ENCODE assay signal across 27 cellular contexts in genomic region chr3:38085943-38086324, GRCh38. TPM values are rescaled to one million over a fixed set of nuclear protein-coding genes. Genes with fewer than 3 reads are reported as not detected.
DNase-seq lines count a peak whose midpoint lies in the region; ATAC-seq and TF ChIP-seq lines count a peak whose summit lies in the region.
"Had no signal": no experiment of that assay in that cellular context is flagged by ENCODE, and none has a peak within 500 bp of the region (broad histone marks: within the 10 kb centered on the region; RNA-seq: fewer than 3 reads in every experiment).

No MANE protein-coding gene starts in this region.

- no peaks in the 10 kb centered on the region for H3K79me2 ChIP-seq in HCT116 (ENCODE audit: insufficient read depth, low read length)
- H3K79me2 ChIP-seq in smooth muscle cell (ENCODE audit: low read depth): no peaks in the 10 kb centered on the region
- H3K79me2 ChIP-seq: hepatocyte had no signal

- H3K9me3 ChIP-seq in HCT116 (ENCODE audit: control insufficient read depth in 1 of 2, insufficient read depth in 1 of 2, low read depth in 1 of 2, low read length in 2 of 2) (peaks cover 0 to 6% of the 10 kb centered on the region in 2 experiments; a peak in 1 of 4 replicates), T-helper 17 cell (ENCODE audit: control insufficient read depth, low read length, poor library complexity, severe bottlenecking) (peaks cover 6% of the 10 kb centered on the region), mucosa of descending colon (peaks cover 2% of the 10 kb centered on the region), smooth muscle cell (replicated peaks; ENCODE audit: low read depth) (no peaks in the 10 kb centered on the region)
- H3K9me3 ChIP-seq: gastrocnemius medialis, SJSA1, testis had no signal

- RAD21 ChIA-PET in HCT116 (lab: Charles Lee; ENCODE audit: low non-redundant PET in 1 of 2, low total read pairs in 2 of 2, uncharacterized antibody in 2 of 2, unreplicated experiment in 2 of 2): no interaction called here

- H4K20me1 ChIP-seq in HCT116 (ENCODE audit: insufficient read depth) (no peaks in the 10 kb centered on the region), smooth muscle cell (ENCODE audit: low read depth) (no peaks in the 10 kb centered on the region)

- DNase-seq in HCT116 (ENCODE audit: low read depth, low spot score) (no peak), T-helper 17 cell (no peak), mucosa of descending colon (no peak), GM20000 (ENCODE audit: low spot score) (no peak), smooth muscle cell (lab: John Stamatoyannopoulos, UW; ENCODE audit: unreplicated experiment) (no peak), DMS 273 treated with DMSO at 0.1 percent for 48 hours (lab: John Stamatoyannopoulos, UW) (no peak)
- no peak for DNase-seq in stimulated activated effector memory CD8-positive, alpha-beta T cell treated with anti-CD3 and anti-CD28 coated beads, Interleukin-12 subunit alpha, Interleukin-12 subunit beta, amount 100 ng/mL, for 72 hours (ENCODE audit: low spot score in 2 of 2)
- no peak for DNase-seq in activated naive CD8-positive, alpha-beta T cell treated with anti-CD3 and anti-CD28 coated beads for 36 hours
- DNase-seq: activated CD4-positive, alpha-beta memory T cell treated with anti-CD3 and anti-CD28 coated beads, Interleukin-2, amount 10 ng/mL, durations not matched to agents 7 days and 5 days; activated effector memory CD4-positive, alpha-beta T cell treated with anti-CD3 and anti-CD28 coated beads, Interleukin-2, amount 50 U/mL, for 16 hours; activated naive CD8-positive, alpha-beta T cell treated with anti-CD3 and anti-CD28 coated beads, Interleukin-2, amount 50 U/mL, for 24 hours; EL; gastrocnemius medialis; left cardiac atrium; MV-4-11; NCI-H146; NCI-H2107; NCI-H446; nucleus accumbens; spleen; T-helper 1 cell; testis had no signal

- H3K9me3 Mint-ChIP-seq in stimulated activated effector memory CD8-positive, alpha-beta T cell treated with anti-CD3 and anti-CD28 coated beads, Interleukin-12 subunit alpha, Interleukin-12 subunit beta, amount 100 ng/mL, for 72 hours: peaks cover 8% of the 10 kb centered on the region
- peaks cover 8% of the 10 kb centered on the region for H3K9me3 Mint-ChIP-seq in activated naive CD8-positive, alpha-beta T cell treated with anti-CD3 and anti-CD28 coated beads for 36 hours

- no peaks in the 10 kb centered on the region for H3K4me1 ChIP-seq in HCT116 (ENCODE audit: control insufficient read depth in 1 of 2, insufficient read depth in 2 of 2, low read length in 2 of 2)
- no peaks in the 10 kb centered on the region for H3K4me1 ChIP-seq in mucosa of descending colon (ENCODE audit: low read depth)
- no peaks in the 10 kb centered on the region for H3K4me1 ChIP-seq in smooth muscle cell (ENCODE audit: low read depth)
- H3K4me1 ChIP-seq: gastrocnemius medialis, SJSA1, spleen, testis had no signal

- no peak for TF ChIP-seq POLR2A in HCT116 (IDR thresholded peaks at IDR 0.05; ENCODE audit: borderline replicate concordance, extremely low read depth, insufficient read depth, insufficient read length)

- H3K9me2 ChIP-seq in HCT116 (ENCODE audit: insufficient read depth): no peaks in the 10 kb centered on the region

- H3K4me3 ChIP-seq in HCT116 (replicated peaks in 1 of 2; ENCODE audit: low read depth in 1 of 2, low read length in 2 of 2) (no peak overlapping the region), mucosa of descending colon (no peak overlapping the region), smooth muscle cell (no peak overlapping the region)
- H3K4me3 ChIP-seq: gastrocnemius medialis, hepatocyte, SJSA1, spleen, testis had no signal

- intact Hi-C loops in HCT116 (cut with micrococcal nuclease) (no loop called here), mucosa of descending colon (cut with DNase I, micrococcal nuclease) (no loop called here)

- H3K27me3 ChIP-seq in HCT116 (ENCODE audit: insufficient read depth, low read length) (no peaks in the 10 kb centered on the region), smooth muscle cell (ENCODE audit: low read depth) (no peaks in the 10 kb centered on the region)
- H3K27me3 ChIP-seq: gastrocnemius medialis, hepatocyte, SJSA1, spleen, testis had no signal

- no peak for TF ChIP-seq RAD21 in HCT116 (IDR thresholded peaks at IDR 0.05; ENCODE audit: low read depth)

- no peak overlapping the region for H3K4me3 Mint-ChIP-seq in T-helper 17 cell
- no peak overlapping the region for H3K4me3 Mint-ChIP-seq in stimulated activated effector memory CD8-positive, alpha-beta T cell treated with anti-CD3 and anti-CD28 coated beads, Interleukin-12 subunit alpha, Interleukin-12 subunit beta, amount 100 ng/mL, for 72 hours
- H3K4me3 Mint-ChIP-seq in activated naive CD8-positive, alpha-beta T cell treated with anti-CD3 and anti-CD28 coated beads for 36 hours: no peak overlapping the region
- H3K4me3 Mint-ChIP-seq: activated CD4-positive, alpha-beta memory T cell treated with anti-CD3 and anti-CD28 coated beads, Interleukin-2, amount 10 ng/mL, durations not matched to agents 7 days and 5 days; activated naive CD8-positive, alpha-beta T cell treated with anti-CD3 and anti-CD28 coated beads, Interleukin-2, amount 50 U/mL, for 24 hours; CD14-positive monocyte; memory B cell had no signal

- BruUV-seq in HCT116 (replicated peaks; lab: Mats Ljungman, UMichigan): no TSS peak

- H3F3A ChIP-seq in smooth muscle cell (ENCODE audit: low read depth): no peaks in the 10 kb centered on the region

- H3K27ac Mint-ChIP-seq in T-helper 17 cell: peak overlapping the region; percentile 92
- peak overlapping the region; percentile 58 for H3K27ac Mint-ChIP-seq in stimulated activated effector memory CD8-positive, alpha-beta T cell treated with anti-CD3 and anti-CD28 coated beads, Interleukin-12 subunit alpha, Interleukin-12 subunit beta, amount 100 ng/mL, for 72 hours
- H3K27ac Mint-ChIP-seq in activated naive CD8-positive, alpha-beta T cell treated with anti-CD3 and anti-CD28 coated beads for 36 hours: no peak overlapping the region
- H3K27ac Mint-ChIP-seq: activated CD4-positive, alpha-beta memory T cell treated with anti-CD3 and anti-CD28 coated beads, Interleukin-2, amount 10 ng/mL, durations not matched to agents 7 days and 5 days; activated naive CD8-positive, alpha-beta T cell treated with anti-CD3 and anti-CD28 coated beads, Interleukin-2, amount 50 U/mL, for 24 hours; memory B cell had no signal

- POLR2A ChIA-PET in HCT116 (lab: Charles Lee): no interaction called here

- no peak overlapping the region for H2AFZ ChIP-seq in HCT116 (ENCODE audit: low read depth, low read length, poor library complexity, severe bottlenecking)
- no peak overlapping the region for H2AFZ ChIP-seq in smooth muscle cell (ENCODE audit: low read depth)
- H2AFZ ChIP-seq: hepatocyte had no signal

- WGBS in smooth muscle cell (ENCODE audit: low lambda C conversion rate): 100% methylated on average over 1 of the region's 1 CpG

- H3K4me2 ChIP-seq in HCT116 (ENCODE audit: low read length) (no peak overlapping the region), smooth muscle cell (no peak overlapping the region)
- H3K4me2 ChIP-seq: hepatocyte had no signal

- H3K36me3 ChIP-seq in HCT116 (ENCODE audit: control insufficient read depth in 1 of 2, insufficient read depth in 2 of 2, low read length in 2 of 2) (no peaks in the 10 kb centered on the region), mucosa of descending colon (ENCODE audit: low read depth) (no peaks in the 10 kb centered on the region), smooth muscle cell (ENCODE audit: low read depth) (no peaks in the 10 kb centered on the region)
- H3K36me3 ChIP-seq: gastrocnemius medialis, SJSA1, spleen had no signal

- CTCF ChIA-PET in HCT116 (lab: Charles Lee): no interaction called here

- H3K27ac ChIP-seq in HCT116 (ENCODE audit: low read depth, low read length): no peak overlapping the region
- no peak overlapping the region for H3K27ac ChIP-seq in smooth muscle cell (ENCODE audit: low read depth)
- H3K27ac ChIP-seq: gastrocnemius medialis, hepatocyte, SJSA1, spleen, testis had no signal

- H3K36me3 Mint-ChIP-seq in T-helper 17 cell (ENCODE audit: low read depth): peaks cover 6% of the 10 kb centered on the region
- peaks cover 18% of the 10 kb centered on the region for H3K36me3 Mint-ChIP-seq in stimulated activated effector memory CD8-positive, alpha-beta T cell treated with anti-CD3 and anti-CD28 coated beads, Interleukin-12 subunit alpha, Interleukin-12 subunit beta, amount 100 ng/mL, for 72 hours
- peaks cover 6% of the 10 kb centered on the region for H3K36me3 Mint-ChIP-seq in activated naive CD8-positive, alpha-beta T cell treated with anti-CD3 and anti-CD28 coated beads for 36 hours

- H3K9ac ChIP-seq in HCT116 (ENCODE audit: low read length) (no peak overlapping the region), smooth muscle cell (ENCODE audit: low read depth) (no peak overlapping the region)

- peaks cover 4% of the 10 kb centered on the region for H3K4me1 Mint-ChIP-seq in T-helper 17 cell
- no peaks in the 10 kb centered on the region for H3K4me1 Mint-ChIP-seq in stimulated activated effector memory CD8-positive, alpha-beta T cell treated with anti-CD3 and anti-CD28 coated beads, Interleukin-12 subunit alpha, Interleukin-12 subunit beta, amount 100 ng/mL, for 72 hours
- H3K4me1 Mint-ChIP-seq in activated naive CD8-positive, alpha-beta T cell treated with anti-CD3 and anti-CD28 coated beads for 36 hours: no peaks in the 10 kb centered on the region
- H3K4me1 Mint-ChIP-seq: activated CD4-positive, alpha-beta memory T cell treated with anti-CD3 and anti-CD28 coated beads, Interleukin-2, amount 10 ng/mL, durations not matched to agents 7 days and 5 days; CD14-positive monocyte; memory B cell had no signal

- ATAC-seq in HCT116 (peak; percentile 25; the same call in 1 of the 2 replicates), T-helper 17 cell (peak; percentile 4), mucosa of descending colon (peak; percentile 17)
- ATAC-seq in stimulated activated effector memory CD8-positive, alpha-beta T cell treated with anti-CD3 and anti-CD28 coated beads, Interleukin-12 subunit alpha, Interleukin-12 subunit beta, amount 100 ng/mL, for 72 hours: peak; percentile 29
- ATAC-seq: activated naive CD8-positive, alpha-beta T cell treated with anti-CD3 and anti-CD28 coated beads, Interleukin-2, amount 50 U/mL, for 24 hours; gastrocnemius medialis had no signal

- TF ChIP-seq CTCF in HCT116 (IDR thresholded peaks at IDR 0.05 in 2 of 3, conservative IDR thresholded peaks at IDR 0.05 in 1 of 3; ENCODE audit: borderline replicate concordance in 1 of 3, insufficient read depth in 1 of 3, low read depth in 2 of 3, low read length in 2 of 3) (no peak), mucosa of descending colon (IDR thresholded peaks at IDR 0.05) (no peak), GM20000 (IDR thresholded peaks at IDR 0.05; ENCODE audit: extremely low read depth, missing control alignments) (no peak), smooth muscle cell (IDR thresholded peaks at IDR 0.05; ENCODE audit: borderline replicate concordance, insufficient read depth, poor library complexity, severe bottlenecking) (no peak)

- H3K27me3 Mint-ChIP-seq in T-helper 17 cell: no peaks in the 10 kb centered on the region
- no peaks in the 10 kb centered on the region for H3K27me3 Mint-ChIP-seq in activated naive CD8-positive, alpha-beta T cell treated with anti-CD3 and anti-CD28 coated beads for 36 hours
- H3K27me3 Mint-ChIP-seq: activated CD4-positive, alpha-beta memory T cell treated with anti-CD3 and anti-CD28 coated beads, Interleukin-2, amount 10 ng/mL, durations not matched to agents 7 days and 5 days; activated naive CD8-positive, alpha-beta T cell treated with anti-CD3 and anti-CD28 coated beads, Interleukin-2, amount 50 U/mL, for 24 hours; memory B cell had no signal

RNA-seq across cellular contexts. Expression of gene DLEC1, which starts 46.9 kb away (rescaled TPM):
- total RNA-seq in HCT116 (2021; ENCODE audit: unreplicated experiment) (0.61 TPM), T-helper 17 cell (10 to 100 TPM in 1 of 2 donors, 1 to 10 TPM in 1; 8.6 to 16.3 TPM), mucosa of descending colon (1 to 10 TPM in 2 of 3 donors, under 1 TPM in 1; 0.73 to 1.7 (median 1.5) TPM), smooth muscle cell (0.27 and 0.54 TPM in 2 replicates)
- polyA plus RNA-seq in HCT116 (2012): 0.22 and 0.30 TPM in 2 replicates
- under 1 TPM; 0.12 to 0.52 TPM for total RNA-seq in activated naive CD8-positive, alpha-beta T cell treated with anti-CD3 and anti-CD28 coated beads for 36 hours
- polyA plus RNA-seq in smooth muscle cell: 0.61 TPM in 1 of 2 replicates, not detected in the other
- total RNA-seq: gastrocnemius medialis, LHCN-M2, SJSA1 had no signal

RNA-seq across cellular contexts. Expression of gene ACAA1, which starts 51.0 kb away (rescaled TPM):
- 49.0 TPM for total RNA-seq in HCT116 (2021; ENCODE audit: unreplicated experiment)
- 44.2 and 46.8 TPM in 2 replicates for polyA plus RNA-seq in HCT116 (2012)
- total RNA-seq in T-helper 17 cell: 10 to 100 TPM; 78.2 to 79.3 TPM
- total RNA-seq in mucosa of descending colon: 100 to 1,000 TPM; 102 to 201 (median 138) TPM
- 10 to 100 TPM; 69.0 to 70.2 TPM for total RNA-seq in activated naive CD8-positive, alpha-beta T cell treated with anti-CD3 and anti-CD28 coated beads for 36 hours
- total RNA-seq in smooth muscle cell: 15.4 and 22.7 TPM in 2 replicates
- 41.8 and 43.8 TPM in 2 replicates for polyA plus RNA-seq in smooth muscle cell

RNA-seq across cellular contexts. Expression of gene MYD88, which starts 52.5 kb away (rescaled TPM):
- total RNA-seq in HCT116 (2021; ENCODE audit: unreplicated experiment): 14.8 TPM
- 14.3 and 14.4 TPM in 2 replicates for polyA plus RNA-seq in HCT116 (2012)
- total RNA-seq in T-helper 17 cell: 10 to 100 TPM; 44.0 to 45.5 TPM
- total RNA-seq in mucosa of descending colon: 10 to 100 TPM; 39.5 to 81.7 (median 72.4) TPM
- total RNA-seq in activated naive CD8-positive, alpha-beta T cell treated with anti-CD3 and anti-CD28 coated beads for 36 hours: 10 to 100 TPM; 46.2 to 48.0 TPM
- total RNA-seq in smooth muscle cell: 8.2 and 14.1 TPM in 2 replicates
- 37.4 and 37.5 TPM in 2 replicates for polyA plus RNA-seq in smooth muscle cell

RNA-seq across cellular contexts. Expression of gene PLCD1, which starts 56.5 kb away (rescaled TPM):
- total RNA-seq in HCT116 (2021; ENCODE audit: unreplicated experiment): 15.9 TPM
- 15.8 TPM in 2 replicates for polyA plus RNA-seq in HCT116 (2012)
- 10 to 100 TPM; 61.8 to 67.1 TPM for total RNA-seq in T-helper 17 cell
- total RNA-seq in mucosa of descending colon: 100 to 1,000 TPM in 1 of 3 donors, 10 to 100 TPM in 2; 38.2 to 113 (median 66.5) TPM
- 1 to 10 TPM; 5.7 to 9.1 TPM for total RNA-seq in activated naive CD8-positive, alpha-beta T cell treated with anti-CD3 and anti-CD28 coated beads for 36 hours
- total RNA-seq in smooth muscle cell: 20.5 and 21.3 TPM in 2 replicates
- 33.3 and 34.8 TPM in 2 replicates for polyA plus RNA-seq in smooth muscle cell
